In genomic region chr14:77004711-77005460, GRCh38 we compare ENCODE assay signal across 20 cellular contexts. TPM values are rescaled to one million over a fixed set of nuclear protein-coding genes. Genes with fewer than 3 reads are reported as not detected.
DNase-seq lines count a peak whose midpoint lies in the region; ATAC-seq and TF ChIP-seq lines count a peak whose summit lies in the region.
"Had no signal": no experiment of that assay in that cellular context is flagged by ENCODE, and none has a peak within 500 bp of the region (broad histone marks: within the 10 kb centered on the region; RNA-seq: fewer than 3 reads in every experiment).

No MANE protein-coding gene starts in this region.

- H3K4me3 Mint-ChIP-seq in natural killer cell treated with Interleukin-12 subunit alpha and Interleukin-12 subunit beta and Interleukin-15 and Interleukin-18, amount 100 ng/mL, for 72 hours, result no peak overlapping the region
- no peak overlapping the region for H3K4me3 Mint-ChIP-seq in natural killer cell
- H3K4me3 Mint-ChIP-seq: activated T-helper 17 cell treated with anti-CD3 and anti-CD28 coated beads, Interleukin-2, amount 50 U/mL, for 72 hours; IgD-negative memory B cell had no signal

- no peak for TF ChIP-seq CTCF in natural killer cell (IDR thresholded peaks at IDR 0.05)
- no peak for TF ChIP-seq CTCF in RWPE2 (IDR thresholded peaks at IDR 0.05; ENCODE audit: poor library complexity, severe bottlenecking)
- TF ChIP-seq CTCF in right lobe of liver (IDR thresholded peaks at IDR 0.05), result no peak
- no peak for TF ChIP-seq CTCF in vagina (IDR thresholded peaks at IDR 0.05)

- H3K4me1 ChIP-seq in RWPE2 (ENCODE audit: insufficient read depth, poor library complexity, severe bottlenecking) (peaks cover 40% of the 10 kb centered on the region), right lobe of liver (peaks cover 0 to 66% (median 29%) of the 10 kb centered on the region in 4 donors), vagina (peaks cover 58% of the 10 kb centered on the region)
- H3K4me1 ChIP-seq: SJSA1 had no signal

- no peaks in the 10 kb centered on the region for H3K36me3 Mint-ChIP-seq in natural killer cell treated with Interleukin-12 subunit alpha and Interleukin-12 subunit beta and Interleukin-15 and Interleukin-18, amount 100 ng/mL, for 72 hours
- H3K36me3 Mint-ChIP-seq in natural killer cell, result no peaks in the 10 kb centered on the region
- H3K36me3 Mint-ChIP-seq: IgD-negative memory B cell had no signal

- peak; percentile 43 to 63 for ATAC-seq in natural killer cell treated with Interleukin-12 subunit alpha and Interleukin-12 subunit beta and Interleukin-15 and Interleukin-18, amount 100 ng/mL, for 72 hours
- ATAC-seq in natural killer cell (no peak), RWPE2 (ENCODE audit: low read depth) (no peak), right lobe of liver (no peak)
- ATAC-seq: activated T-helper 17 cell treated with anti-CD3 and anti-CD28 coated beads, Interleukin-2, amount 50 U/mL, for 72 hours had no signal

- H3K36me3 ChIP-seq in RWPE2 (ENCODE audit: low read depth) (no peaks in the 10 kb centered on the region), right lobe of liver (no peaks in the 10 kb centered on the region), vagina (no peaks in the 10 kb centered on the region), MG63 (no peaks in the 10 kb centered on the region)
- H3K36me3 ChIP-seq: SJSA1, tibial artery had no signal

- peak overlapping the region; percentile 23 for H3K27ac ChIP-seq in RWPE2 (ENCODE audit: poor library complexity, severe bottlenecking)
- H3K27ac ChIP-seq in right lobe of liver, result peak overlapping the region; percentile 39 to 73 (median 39)
- H3K27ac ChIP-seq in vagina, result peak overlapping the region; percentile 49
- H3K27ac ChIP-seq: SJSA1 had no signal

- 48% methylated on average over 4 of the region's 9 CpGs for WGBS in right lobe of liver (ENCODE audit: insufficient coverage, low coverage, low lambda C conversion rate, missing lambda C conversion rate)

- no peaks in the 10 kb centered on the region for H3K9me3 Mint-ChIP-seq in natural killer cell treated with Interleukin-12 subunit alpha and Interleukin-12 subunit beta and Interleukin-15 and Interleukin-18, amount 100 ng/mL, for 72 hours
- H3K9me3 Mint-ChIP-seq in natural killer cell, result no peaks in the 10 kb centered on the region
- H3K9me3 Mint-ChIP-seq: activated T-helper 17 cell treated with anti-CD3 and anti-CD28 coated beads, Interleukin-2, amount 50 U/mL, for 72 hours; IgD-negative memory B cell had no signal

- H3K4me3 ChIP-seq in RWPE2 (ENCODE audit: severe bottlenecking), result no peak overlapping the region
- H3K4me3 ChIP-seq in right lobe of liver, result no peak overlapping the region
- no peak overlapping the region for H3K4me3 ChIP-seq in vagina
- no peak overlapping the region for H3K4me3 ChIP-seq in MG63
- H3K4me3 ChIP-seq: SJSA1, tibial artery had no signal

- H3K9me3 ChIP-seq in RWPE2 (ENCODE audit: severe bottlenecking), result no peaks in the 10 kb centered on the region
- H3K9me3 ChIP-seq in right lobe of liver, result no peaks in the 10 kb centered on the region
- no peaks in the 10 kb centered on the region for H3K9me3 ChIP-seq in vagina
- no peaks in the 10 kb centered on the region for H3K9me3 ChIP-seq in MG63
- H3K9me3 ChIP-seq: SJSA1, tibial artery had no signal

- TF ChIP-seq POLR2A in right lobe of liver (IDR thresholded peaks at IDR 0.05), result no peak
- no peak for TF ChIP-seq POLR2A in vagina (IDR thresholded peaks at IDR 0.05)

- no peak for DNase-seq in natural killer cell treated with Interleukin-12 subunit alpha and Interleukin-12 subunit beta and Interleukin-15 and Interleukin-18, amount 100 ng/mL, for 72 hours (ENCODE audit: low spot score)
- DNase-seq in natural killer cell (no peak), RWPE2 (ENCODE audit: low spot score) (no peak), right lobe of liver (no peak), vagina (ENCODE audit: extremely low spot score in 2 of 2) (no peak), MG63 (no peak), NCI-H82 (lab: John Stamatoyannopoulos, UW) (no peak)
- DNase-seq in stimulated activated CD4-positive, alpha-beta T cell treated with anti-CD3 and anti-CD28 coated beads, Interleukin-1b, Interleukin-23, amount 100 ng/mL, for 48 hours, result no peak
- DNase-seq: aorta; dermis blood vessel endothelial cell; DMS153; hypothalamus; left colon; NCI-H1105 treated with DMSO at 0.1 percent for 48 hours; retina; stimulated activated CD4-positive, alpha-beta T cell treated with anti-CD3 and anti-CD28 coated beads, Interleukin-2, amount 100 ng/mL, for 24 hours; tibial artery had no signal

- H3K4me1 Mint-ChIP-seq in natural killer cell treated with Interleukin-12 subunit alpha and Interleukin-12 subunit beta and Interleukin-15 and Interleukin-18, amount 100 ng/mL, for 72 hours (ENCODE audit: low read depth in 2 of 2), result peaks cover 22 to 28% of the 10 kb centered on the region in 2 donors
- H3K4me1 Mint-ChIP-seq in natural killer cell, result peaks cover 0 to 22% of the 10 kb centered on the region in 2 donors

- no peaks in the 10 kb centered on the region for H3K27me3 ChIP-seq in RWPE2 (ENCODE audit: insufficient read depth, poor library complexity, severe bottlenecking)
- H3K27me3 ChIP-seq in right lobe of liver, result no peaks in the 10 kb centered on the region
- no peaks in the 10 kb centered on the region for H3K27me3 ChIP-seq in vagina
- H3K27me3 ChIP-seq in MG63, result no peaks in the 10 kb centered on the region
- H3K27me3 ChIP-seq: SJSA1, tibial artery had no signal

- H3K27ac Mint-ChIP-seq in natural killer cell treated with Interleukin-12 subunit alpha and Interleukin-12 subunit beta and Interleukin-15 and Interleukin-18, amount 100 ng/mL, for 72 hours, result peak overlapping the region in 1 of 2 donors; percentile 34
- H3K27ac Mint-ChIP-seq in natural killer cell, result no peak overlapping the region
- H3K27ac Mint-ChIP-seq: activated T-helper 17 cell treated with anti-CD3 and anti-CD28 coated beads, Interleukin-2, amount 50 U/mL, for 72 hours had no signal

- peaks cover 0 to 5% of the 10 kb centered on the region in 2 donors for H3K27me3 Mint-ChIP-seq in natural killer cell treated with Interleukin-12 subunit alpha and Interleukin-12 subunit beta and Interleukin-15 and Interleukin-18, amount 100 ng/mL, for 72 hours
- H3K27me3 Mint-ChIP-seq in natural killer cell (ENCODE audit: low read depth in 2 of 2), result peaks cover 0 to 4% of the 10 kb centered on the region in 2 donors
- H3K27me3 Mint-ChIP-seq: activated T-helper 17 cell treated with anti-CD3 and anti-CD28 coated beads, Interleukin-2, amount 50 U/mL, for 72 hours had no signal

- intact Hi-C loops in natural killer cell (cut with micrococcal nuclease), result no loop called here
- intact Hi-C loops in right lobe of liver (cut with DNase I), result no loop called here
- intact Hi-C loops in vagina (cut with DNase I), result no loop called here

RNA-seq across cellular contexts. Expression of gene IRF2BPL, which starts 23.6 kb away (rescaled TPM):
- 10 to 100 TPM; 18.0 to 28.9 TPM for total RNA-seq in natural killer cell treated with Interleukin-12 subunit alpha and Interleukin-12 subunit beta and Interleukin-15 and Interleukin-18, amount 100 ng/mL, for 72 hours
- 10 to 100 TPM; 39.3 to 46.5 (median 46.3) TPM for total RNA-seq in natural killer cell
- total RNA-seq in right lobe of liver, result 10 to 100 TPM; 11.7 to 18.1 (median 13.7) TPM
- 51.1 TPM for total RNA-seq in vagina
- total RNA-seq in MG63 (2014; rRNA removed; shearing (Covaris generic); ENCODE audit: low replicate concordance), result 18.1 and 34.9 TPM in 2 replicates

Comparison
In these comparisons a context has a peak if more than half of its experiments do, and no peak if none do; other contexts are left out.
1. ATAC-seq: peak in natural killer cell treated with Interleukin-12 subunit alpha and Interleukin-12 subunit beta and Interleukin-15 and Interleukin-18, amount 100 ng/mL, for 72 hours (2 of 2); none in natural killer cell (0 of 3), RWPE2 (single experiment) and right lobe of liver (0 of 4).
2. Peak in every context shown above with its lines, with median percentiles within 50 percentile points of each other: H3K27ac ChIP-seq.